ENCODE assay signal across 11 cellular contexts in the genomic region with DNA sequence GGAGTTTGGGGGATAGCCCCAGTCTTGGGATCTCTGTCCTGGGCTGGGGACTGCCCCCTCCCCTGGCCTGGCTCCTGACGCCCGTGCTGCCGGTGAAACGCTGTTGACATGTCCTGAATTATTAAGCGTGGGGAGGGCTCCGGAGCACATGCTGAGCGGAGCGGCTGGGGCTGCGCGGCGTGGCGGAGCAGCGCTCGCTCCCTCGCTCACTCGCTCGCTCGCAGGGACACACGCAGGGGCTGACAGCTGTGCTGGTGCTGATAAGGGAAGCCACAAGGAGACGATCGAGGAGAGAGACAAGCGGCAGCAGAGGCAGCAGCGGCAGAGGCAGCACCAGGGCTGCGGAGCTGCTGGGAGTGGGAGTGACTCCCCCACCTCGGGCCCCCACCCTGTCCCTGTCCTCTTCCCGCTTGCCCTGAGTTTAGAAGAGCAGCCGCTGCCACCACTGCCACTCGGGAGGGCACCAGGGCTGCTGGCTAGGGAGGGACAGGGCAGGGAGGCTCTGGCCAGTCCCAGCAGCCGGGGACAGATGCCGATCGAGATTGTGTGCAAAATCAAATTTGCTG. TPM values are rescaled to one million over a fixed set of nuclear protein-coding genes. Genes with fewer than 3 reads are reported as not detected.
A peak's percentile ranks its signal among the peaks of the same experiment; 100 is the strongest.
DNase-seq lines count a peak whose midpoint lies in the region; ATAC-seq and TF ChIP-seq lines count a peak whose summit lies in the region.
"Had no signal": no experiment of that assay in that cellular context is flagged by ENCODE, and none has a peak within 500 bp of the region (broad histone marks: within the 10 kb centered on the region; RNA-seq: fewer than 3 reads in every experiment).

A gene with protein sequence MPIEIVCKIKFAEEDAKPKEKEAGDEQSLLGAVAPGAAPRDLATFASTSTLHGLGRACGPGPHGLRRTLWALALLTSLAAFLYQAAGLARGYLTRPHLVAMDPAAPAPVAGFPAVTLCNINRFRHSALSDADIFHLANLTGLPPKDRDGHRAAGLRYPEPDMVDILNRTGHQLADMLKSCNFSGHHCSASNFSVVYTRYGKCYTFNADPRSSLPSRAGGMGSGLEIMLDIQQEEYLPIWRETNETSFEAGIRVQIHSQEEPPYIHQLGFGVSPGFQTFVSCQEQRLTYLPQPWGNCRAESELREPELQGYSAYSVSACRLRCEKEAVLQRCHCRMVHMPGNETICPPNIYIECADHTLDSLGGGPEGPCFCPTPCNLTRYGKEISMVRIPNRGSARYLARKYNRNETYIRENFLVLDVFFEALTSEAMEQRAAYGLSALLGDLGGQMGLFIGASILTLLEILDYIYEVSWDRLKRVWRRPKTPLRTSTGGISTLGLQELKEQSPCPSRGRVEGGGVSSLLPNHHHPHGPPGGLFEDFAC (plus strand): TSS at position 287 of the 566 bp plus-strand sequence. CDS start 243 bp downstream, at position 530.

- DNase-seq in Right ventricle myocardium inferior (ENCODE audit: missing footprints) (no peak), cardiac septum (ENCODE audit: low spot score) (no peak), right atrium auricular region (ENCODE audit: low spot score) (no peak), HuH-7 (ENCODE audit: low spot score) (no peak), DMS153 treated with DMSO at 0.1 percent for 48 hours (lab: John Stamatoyannopoulos, UW; ENCODE audit: unreplicated experiment) (no peak)
- no peak for DNase-seq in activated CD8-positive, alpha-beta memory T cell treated with anti-CD3 and anti-CD28 coated beads, Interleukin-2, amount 10 ng/mL, durations not matched to agents 7 days and 5 days
- no peak for DNase-seq in stimulated activated naive CD4-positive, alpha-beta T cell (lab: John Stamatoyannopoulos, UW)
- DNase-seq: activated CD8-positive, alpha-beta memory T cell treated with anti-CD3 and anti-CD28 coated beads, Interleukin-2, amount 50 U/mL, for 48 hours; dermis blood vessel endothelial cell had no signal

- no peaks in the 10 kb centered on the region for H3K36me3 Mint-ChIP-seq in activated CD8-positive, alpha-beta memory T cell treated with anti-CD3 and anti-CD28 coated beads, Interleukin-2, amount 10 ng/mL, durations not matched to agents 7 days and 5 days

- H3K27me3 Mint-ChIP-seq in activated CD8-positive, alpha-beta memory T cell treated with anti-CD3 and anti-CD28 coated beads, Interleukin-2, amount 10 ng/mL, durations not matched to agents 7 days and 5 days, result peaks cover 67% of the 10 kb centered on the region

- peak within 1 kb of the TSS in 1 of 2 donors; percentile 10 for H3K4me3 ChIP-seq in right atrium auricular region

- CTCF ChIA-PET in activated CD8-positive, alpha-beta memory T cell treated with anti-CD3 and anti-CD28 coated beads, Interleukin-2, amount 10 ng/mL, durations not matched to agents 7 days and 5 days (lab: Charles Lee), result interaction anchor here (1.0 to 3.0 kb wide), 2 partner anchors 14 to 19 kb away, joined by 3 to 14 read pairs; no protein-coding TSS in a partner anchor

- H3K4me3 Mint-ChIP-seq in activated CD8-positive, alpha-beta memory T cell treated with anti-CD3 and anti-CD28 coated beads, Interleukin-2, amount 10 ng/mL, durations not matched to agents 7 days and 5 days, result no peak within 1 kb of the TSS

- no peak within 1 kb of the TSS for H3K27ac Mint-ChIP-seq in activated CD8-positive, alpha-beta memory T cell treated with anti-CD3 and anti-CD28 coated beads, Interleukin-2, amount 10 ng/mL, durations not matched to agents 7 days and 5 days

- H3K4me1 Mint-ChIP-seq in activated CD8-positive, alpha-beta memory T cell treated with anti-CD3 and anti-CD28 coated beads, Interleukin-2, amount 10 ng/mL, durations not matched to agents 7 days and 5 days, result peaks cover 4% of the 10 kb centered on the region

- no peaks in the 10 kb centered on the region for H3K36me3 ChIP-seq in right atrium auricular region

- intact Hi-C loops in Right ventricle myocardium inferior (cut with DNase I) (no loop called here), cardiac septum (cut with DNase I) (no loop called here)

- ATAC-seq in Right ventricle myocardium inferior (peak; percentile 12), SK-N-SH treated with all-trans-retinoic acid at 6 μM for 48 hours (peak; percentile 14)
- no peak for ATAC-seq in activated CD8-positive, alpha-beta memory T cell treated with anti-CD3 and anti-CD28 coated beads, Interleukin-2, amount 10 ng/mL, durations not matched to agents 7 days and 5 days

- H3K27me3 ChIP-seq in right atrium auricular region, result no peaks in the 10 kb centered on the region

- TF ChIP-seq CTCF in right atrium auricular region (IDR thresholded peaks at IDR 0.05), result no peak

- H3K4me1 ChIP-seq in right atrium auricular region, result peaks cover 0 to 56% of the 10 kb centered on the region in 2 donors

- no peaks in the 10 kb centered on the region for H3K9me3 Mint-ChIP-seq in activated CD8-positive, alpha-beta memory T cell treated with anti-CD3 and anti-CD28 coated beads, Interleukin-2, amount 10 ng/mL, durations not matched to agents 7 days and 5 days (ENCODE audit: low read depth)

- no peaks in the 10 kb centered on the region for H3K9me3 ChIP-seq in right atrium auricular region

- peak within 1 kb of the TSS; percentile 9 to 28 for H3K27ac ChIP-seq in right atrium auricular region

TF ChIP-seq in SK-N-SH treated with all-trans-retinoic acid at 6 μM for 48 hours, 23 proteins besides CTCF, POLR2A, EP300 and RAD21:
- TF ChIP-seq, protein P1, sequence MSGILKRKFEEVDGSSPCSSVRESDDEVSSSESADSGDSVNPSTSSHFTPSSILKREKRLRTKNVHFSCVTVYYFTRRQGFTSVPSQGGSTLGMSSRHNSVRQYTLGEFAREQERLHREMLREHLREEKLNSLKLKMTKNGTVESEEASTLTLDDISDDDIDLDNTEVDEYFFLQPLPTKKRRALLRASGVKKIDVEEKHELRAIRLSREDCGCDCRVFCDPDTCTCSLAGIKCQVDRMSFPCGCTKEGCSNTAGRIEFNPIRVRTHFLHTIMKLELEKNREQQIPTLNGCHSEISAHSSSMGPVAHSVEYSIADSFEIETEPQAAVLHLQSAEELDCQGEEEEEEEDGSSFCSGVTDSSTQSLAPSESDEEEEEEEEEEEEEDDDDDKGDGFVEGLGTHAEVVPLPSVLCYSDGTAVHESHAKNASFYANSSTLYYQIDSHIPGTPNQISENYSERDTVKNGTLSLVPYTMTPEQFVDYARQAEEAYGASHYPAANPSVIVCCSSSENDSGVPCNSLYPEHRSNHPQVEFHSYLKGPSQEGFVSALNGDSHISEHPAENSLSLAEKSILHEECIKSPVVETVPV (CRISPR knock-in tag; IDR thresholded peaks at IDR 0.05), result no peak
- peak; percentile 38; the same call in 1 of the 2 replicates for TF ChIP-seq TCF4 (CRISPR knock-in tag; IDR thresholded peaks at IDR 0.05; ENCODE audit: borderline replicate concordance)

RNA-seq across cellular contexts. Expression of the gene that starts here (rescaled TPM):
- not detected for total RNA-seq in Right ventricle myocardium inferior
- 0.32 TPM for total RNA-seq in cardiac septum
- total RNA-seq in right atrium auricular region, result not detected
- under 1 TPM in 1 of 2 experiments, not detected in 1; 0.09 TPM for total RNA-seq in activated CD8-positive, alpha-beta memory T cell treated with anti-CD3 and anti-CD28 coated beads, Interleukin-2, amount 10 ng/mL, durations not matched to agents 7 days and 5 days
- total RNA-seq: dermis blood vessel endothelial cell, LHCN-M2 had no signal

Comparison
In these comparisons a context has a peak if more than half of its experiments do, and no peak if none do; other contexts are left out.
1. Peak in ATAC-seq in Right ventricle myocardium inferior; RNA of the gene not detected or under 1 TPM.